Comparison of ENCODE assay signal across 8 cellular contexts in the genomic region with DNA sequence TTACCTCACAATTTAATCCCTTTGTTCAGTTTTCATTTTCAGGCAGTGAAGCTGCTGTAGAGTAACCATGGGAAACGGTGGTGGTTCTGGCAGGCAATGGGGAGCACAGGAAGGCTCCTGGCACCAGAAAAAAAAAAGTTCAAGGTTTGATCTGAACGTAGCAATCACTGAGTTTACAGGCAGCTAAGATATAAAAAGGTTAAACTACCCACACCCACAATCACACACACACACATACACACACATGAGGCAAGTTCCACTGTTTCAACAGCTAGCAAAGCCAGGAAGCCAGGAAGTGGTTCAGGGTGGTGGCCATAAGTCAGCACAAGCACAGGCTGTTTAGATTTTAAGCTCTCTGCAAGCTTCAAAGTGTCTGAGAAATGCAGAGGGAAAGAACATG. TPM values are rescaled to one million over a fixed set of nuclear protein-coding genes. Genes with fewer than 3 reads are reported as not detected.
DNase-seq lines count a peak whose midpoint lies in the region; ATAC-seq and TF ChIP-seq lines count a peak whose summit lies in the region.

A gene (minus strand): TSS at position 166 of the 400 bp plus-strand sequence. CDS start 5,403 bp downstream, outside the sequence.

- peaks cover 9% of the 10 kb centered on the region for H3K36me3 Mint-ChIP-seq in activated naive CD8-positive, alpha-beta T cell treated with anti-CD3 and anti-CD28 coated beads for 36 hours

- H3K4me1 ChIP-seq in right lobe of liver (peaks cover 0 to 40% (median 8%) of the 10 kb centered on the region in 4 donors), aorta (ENCODE audit: control insufficient read depth in 1 of 2, insufficient read depth in 2 of 2, low read length in 2 of 2) (no peaks in the 10 kb centered on the region)

- H3K27me3 Mint-ChIP-seq in activated naive CD8-positive, alpha-beta T cell treated with anti-CD3 and anti-CD28 coated beads for 36 hours, result no peaks in the 10 kb centered on the region

- H3K4me3 Mint-ChIP-seq in activated naive CD8-positive, alpha-beta T cell treated with anti-CD3 and anti-CD28 coated beads for 36 hours, result peak within 1 kb of the TSS; percentile 80

- H3K4me1 Mint-ChIP-seq in activated naive CD8-positive, alpha-beta T cell treated with anti-CD3 and anti-CD28 coated beads for 36 hours, result peaks cover 48% of the 10 kb centered on the region

- peak; percentile 88 for TF ChIP-seq POLR2A in right lobe of liver (IDR thresholded peaks at IDR 0.05)

- peak within 1 kb of the TSS; percentile 99 for H3K27ac Mint-ChIP-seq in activated naive CD8-positive, alpha-beta T cell treated with anti-CD3 and anti-CD28 coated beads for 36 hours

- DNase-seq in stimulated activated naive CD4-positive, alpha-beta T cell (lab: John Stamatoyannopoulos, UW), result peak; percentile 6 to 90 (median 70)
- DNase-seq in stimulated activated naive CD4-positive, alpha-beta T cell treated with Interleukin-2 at 50 U/mL for 16 hours (lab: John Stamatoyannopoulos, UW), result no peak
- DNase-seq in activated naive CD8-positive, alpha-beta T cell treated with anti-CD3 and anti-CD28 coated beads for 36 hours, result peak; percentile 28
- DNase-seq in right lobe of liver (peak; percentile 38 to 80 (median 60)), aorta (peak in 1 of 2 donors; percentile 45), COLO668 (lab: John Stamatoyannopoulos, UW; ENCODE audit: unreplicated experiment) (no peak), cerebellar nuclear complex (lab: John Stamatoyannopoulos, UW) (no peak), GM13977 (ENCODE audit: low spot score) (no peak)

- no peaks in the 10 kb centered on the region for H3K9me3 ChIP-seq in right lobe of liver
- H3K9me3 ChIP-seq in aorta (ENCODE audit: control insufficient read depth, low read length), result no peaks in the 10 kb centered on the region

- H3K27ac ChIP-seq in right lobe of liver, result peak within 1 kb of the TSS; percentile 3 to 60 (median 56)
- no peak within 1 kb of the TSS for H3K27ac ChIP-seq in aorta (ENCODE audit: low read depth in 1 of 2, low read length in 2 of 2)

- 0% methylated on average over 2 of the region's 2 CpGs for WGBS in right lobe of liver (ENCODE audit: insufficient coverage, low coverage, low lambda C conversion rate, missing lambda C conversion rate)
- WGBS in aorta, 2 donors, result 7 to 8% methylated on average over 2 of the region's 2 CpGs

- ATAC-seq in right lobe of liver, result peak; percentile 84 to 93 (median 89)
- ATAC-seq in aorta (ENCODE audit: low FRiP score), result peak; percentile 69

- H3K4me3 ChIP-seq in right lobe of liver (peak within 1 kb of the TSS; percentile 13 to 29 (median 21)), aorta (ENCODE audit: low read length in 2 of 2) (no peak within 1 kb of the TSS)

- TF ChIP-seq CTCF in right lobe of liver (IDR thresholded peaks at IDR 0.05) (no peak), GM13977 (IDR thresholded peaks at IDR 0.05; ENCODE audit: extremely low read depth, insufficient read depth, missing control alignments) (no peak)

- in situ Hi-C loops in GM13977 (cut with MboI; ENCODE audit: low pct_unique_long_range_greater_than_20kb, low sequenced_read_pairs, unreplicated experiment), result no loop called here

- H3K27me3 ChIP-seq in right lobe of liver (no peaks in the 10 kb centered on the region), aorta (ENCODE audit: control insufficient read depth in 1 of 2, insufficient read depth in 2 of 2, low read length in 1 of 2) (no peaks in the 10 kb centered on the region)

- H3K9me3 Mint-ChIP-seq in activated naive CD8-positive, alpha-beta T cell treated with anti-CD3 and anti-CD28 coated beads for 36 hours, result peaks cover 1% of the 10 kb centered on the region

- intact Hi-C loops in right lobe of liver (cut with DNase I) (loop anchor here in 1 of 2 donors (10.0 kb wide), 1 partner anchor 64 kb away; no protein-coding TSS in a partner anchor), aorta (cut with DNase I) (no loop called here)

- H3K36me3 ChIP-seq in right lobe of liver (no peaks in the 10 kb centered on the region), aorta (ENCODE audit: control insufficient read depth in 1 of 2, insufficient read depth in 2 of 2, low read length in 1 of 2) (no peaks in the 10 kb centered on the region)

RNA-seq across cellular contexts. Expression of the gene that starts here (rescaled TPM):
- total RNA-seq in activated naive CD8-positive, alpha-beta T cell treated with anti-CD3 and anti-CD28 coated beads for 36 hours, result under 1 TPM; 0.64 to 0.80 TPM
- 10 to 100 TPM in 5 of 6 experiments, 1 to 10 TPM in 1; 10.0 to 66.3 (median 31.4) TPM for total RNA-seq in right lobe of liver
- total RNA-seq in aorta, result 1 to 10 TPM; 2.2 to 2.4 TPM
- polyA plus RNA-seq in aorta, result 10 to 100 TPM in 1 of 2 donors, under 1 TPM in 1; 0.38 to 15.7 TPM

Comparison
In these comparisons a context has a peak if more than half of its experiments do, and no peak if none do; other contexts are left out.
1. DNase-seq: peak in stimulated activated naive CD4-positive, alpha-beta T cell (6 of 6) and right lobe of liver (3 of 3); none in stimulated activated naive CD4-positive, alpha-beta T cell treated with Interleukin-2 at 50 U/mL for 16 hours (single experiment), COLO668 (single experiment), cerebellar nuclear complex (0 of 2) and GM13977 (single experiment).
2. Peak in DNase-seq in activated naive CD8-positive, alpha-beta T cell treated with anti-CD3 and anti-CD28 coated beads for 36 hours; RNA of the gene not detected or under 1 TPM.
3. H3K27ac ChIP-seq: peak in right lobe of liver (3 of 3); none in aorta (0 of 2).
4. H3K4me3 ChIP-seq: peak in right lobe of liver (3 of 3); none in aorta (0 of 2).